In the genomic region with DNA sequence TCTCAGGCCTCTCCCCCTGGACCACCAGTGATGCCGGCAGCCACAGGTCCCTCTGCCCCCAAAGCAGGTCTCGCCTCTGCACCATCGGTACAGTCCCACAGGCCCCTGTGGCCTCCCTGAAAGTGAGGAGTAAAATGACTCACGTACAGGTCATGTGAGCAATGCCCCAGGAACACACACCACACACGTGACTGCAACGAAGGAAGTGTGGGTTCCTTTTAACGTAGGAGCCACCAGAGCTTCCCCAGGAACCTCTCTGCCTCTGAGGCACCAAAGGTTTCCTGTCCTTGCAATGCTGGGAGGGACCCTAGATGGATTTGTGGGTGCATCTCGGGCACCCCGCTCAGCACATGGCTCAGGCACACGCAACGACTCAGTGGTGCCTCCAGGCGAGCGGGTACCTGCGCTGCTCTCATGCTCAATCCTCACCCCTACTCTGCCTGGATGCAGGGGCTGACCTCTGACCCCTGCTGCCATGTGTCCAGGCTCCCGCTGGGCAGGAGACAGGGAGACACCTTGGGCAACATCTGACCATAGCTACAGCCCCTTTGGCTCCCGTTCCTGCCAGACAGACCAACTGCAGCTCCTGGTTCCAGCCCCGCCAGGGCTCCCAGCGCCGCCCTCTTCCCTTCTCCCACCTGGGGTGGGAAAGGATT, we compare ENCODE assay signal across 8 cellular contexts.
DNase-seq lines count a peak whose midpoint lies in the region; ATAC-seq and TF ChIP-seq lines count a peak whose summit lies in the region.

No MANE protein-coding gene starts in this region.

- H3K9me3 Mint-ChIP-seq in H9, result no peaks in the 10 kb centered on the region; a peak in 3 of 5 replicates

- no peak overlapping the region for H3K4ac ChIP-seq in H9 (ENCODE audit: low read depth, low read length)

- H3K14ac ChIP-seq in H9 (ENCODE audit: insufficient read depth, low read length), result no peak overlapping the region

- no peak overlapping the region for H2AK5ac ChIP-seq in H9 (ENCODE audit: insufficient read length, low read length)

- H3K79me2 ChIP-seq in H9 (ENCODE audit: insufficient read depth, low read length), result no peaks in the 10 kb centered on the region

- H3K27ac Mint-ChIP-seq in H9, result peak overlapping the region in 2 of 3 experiments; percentile 55 to 92; a peak in 2 of 7 replicates

- no peaks in the 10 kb centered on the region for H4K20me1 ChIP-seq in H9 (ENCODE audit: control insufficient read depth, insufficient read depth, insufficient read length)

- no peak overlapping the region for H3T11ph ChIP-seq in H9 (ENCODE audit: low read length)

- peaks cover 19% of the 10 kb centered on the region for H3K27me3 Mint-ChIP-seq in H9 (ENCODE audit: low read depth)

- no peak for DNase-seq in H9
- peak; percentile 66 for DNase-seq in choroid plexus epithelial cell (ENCODE audit: low read depth)
- peak in 3 of 4 experiments; percentile 15 to 53 (median 51) for DNase-seq in stimulated activated CD4-positive, alpha-beta T cell treated with anti-CD3 and anti-CD28 coated beads, Interleukin-1b, Interleukin-23, amount 100 ng/mL, for 24 hours (ENCODE audit: low read depth in 4 of 4, low spot score in 1 of 4)
- DNase-seq in NCI-H345 (lab: John Stamatoyannopoulos, UW), result no peak

- H4K8ac ChIP-seq in H9 (replicated peaks; ENCODE audit: insufficient read length, low read depth, low read length), result no peak overlapping the region

- H3K27me3 ChIP-seq in H9 (ENCODE audit: insufficient read depth, low read length), result no peaks in the 10 kb centered on the region

- no peak overlapping the region for H3K4me3 ChIP-seq in choroid plexus epithelial cell (ENCODE audit: low read depth, low read length)

- no peak overlapping the region for H3K27ac ChIP-seq in H9 (ENCODE audit: insufficient read length, low read depth, low read length)

- no peaks in the 10 kb centered on the region for H3K36me3 Mint-ChIP-seq in H9 (ENCODE audit: insufficient read depth in 1 of 3, low read depth in 3 of 3)

- H3K56ac ChIP-seq in H9 (ENCODE audit: insufficient read length, low read depth, low read length), result no peak overlapping the region

- H3K79me1 ChIP-seq in H9 (ENCODE audit: insufficient read depth, low read depth, low read length, poor library complexity, severe bottlenecking), result no peaks in the 10 kb centered on the region

- no peak overlapping the region for H3K4me2 ChIP-seq in H9 (ENCODE audit: insufficient read depth, insufficient read length, low read length)

- H2BK12ac ChIP-seq in H9 (ENCODE audit: insufficient read length, low read depth, low read length), result no peak overlapping the region

- TF ChIP-seq CTCF in H9 (conservative IDR thresholded peaks at IDR 0.05) (no peak), choroid plexus epithelial cell (conservative IDR thresholded peaks at IDR 0.05; ENCODE audit: low read depth, low read length) (no peak)

- WGBS in H9 (ENCODE audit: extremely low coverage, insufficient read length, low lambda C conversion rate), result no CpG with 5 or more reads among the region's 19 CpGs

- no peak overlapping the region for H3K18ac ChIP-seq in H9 (ENCODE audit: insufficient read length, low read depth, low read length)

- H3K9me3 ChIP-seq in H9 (ENCODE audit: control insufficient read depth, low read depth, low read length), result no peaks in the 10 kb centered on the region

- H4K5ac ChIP-seq in H9 (ENCODE audit: insufficient read length, low read depth, low read length), result no peak overlapping the region

- H4K91ac ChIP-seq in H9 (ENCODE audit: insufficient read length, low read depth, low read length), result no peak overlapping the region

- no peak overlapping the region for H3K9ac ChIP-seq in H9 (ENCODE audit: extremely low read depth, insufficient read length, low read length)

- no peak overlapping the region for H2BK20ac ChIP-seq in H9 (ENCODE audit: low read depth, low read length, poor library complexity, severe bottlenecking)

- no peaks in the 10 kb centered on the region for H3K23me2 ChIP-seq in H9 (ENCODE audit: insufficient read length, low read depth, low read length, poor library complexity, severe bottlenecking)

- H3K4me1 ChIP-seq in H9 (ENCODE audit: insufficient read depth, low read length), result peaks cover 4% of the 10 kb centered on the region; the same call in 1 of the 2 replicates

- no peak overlapping the region for H3K23ac ChIP-seq in H9 (ENCODE audit: insufficient read length, low read depth, low read length)

- no peak overlapping the region for H2BK15ac ChIP-seq in H9 (ENCODE audit: low read depth, low read length)

- peak; percentile 98 to 99 for ATAC-seq in activated CD4-positive, CD25-positive, alpha-beta regulatory T cell treated with anti-CD3 and anti-CD28 coated beads, Interleukin-2, amount 50 U/mL, for 24 hours
- no peak for ATAC-seq in GM18861 (IDR thresholded peaks at IDR 0.05; ENCODE audit: unreplicated experiment)
- no peak for ATAC-seq in GM21447 (IDR thresholded peaks at IDR 0.05; ENCODE audit: unreplicated experiment)
- ATAC-seq in GM21529 (IDR thresholded peaks at IDR 0.05; ENCODE audit: unreplicated experiment), result no peak

- no peak overlapping the region for H2AFZ ChIP-seq in H9 (ENCODE audit: low read length)

- H3K4me3 Mint-ChIP-seq in H9, result no peak overlapping the region

- peaks cover 29 to 39% of the 10 kb centered on the region in 2 experiments for H3K4me1 Mint-ChIP-seq in H9

- no peak overlapping the region for H2BK5ac ChIP-seq in H9 (ENCODE audit: insufficient read length, low read length)

- H2BK120ac ChIP-seq in H9 (ENCODE audit: low read depth, low read length, poor library complexity, severe bottlenecking), result no peak overlapping the region

Comparison
In these comparisons a context has a peak if more than half of its experiments do, and no peak if none do; other contexts are left out.
1. DNase-seq: peak in choroid plexus epithelial cell (single experiment) and stimulated activated CD4-positive, alpha-beta T cell treated with anti-CD3 and anti-CD28 coated beads, Interleukin-1b, Interleukin-23, amount 100 ng/mL, for 24 hours (3 of 4); none in H9 (single experiment) and NCI-H345 (single experiment).
2. ATAC-seq: peak in activated CD4-positive, CD25-positive, alpha-beta regulatory T cell treated with anti-CD3 and anti-CD28 coated beads, Interleukin-2, amount 50 U/mL, for 24 hours (2 of 2); none in GM18861 (single experiment), GM21447 (single experiment) and GM21529 (single experiment).